ENCODE assay signal across 12 cellular contexts in genomic region chr18:48956378-48956777, GRCh38. TPM values are rescaled to one million over a fixed set of nuclear protein-coding genes. Genes with fewer than 3 reads are reported as not detected.
A peak's percentile ranks its signal among the peaks of the same experiment; 100 is the strongest.
DNase-seq lines count a peak whose midpoint lies in the region; ATAC-seq and TF ChIP-seq lines count a peak whose summit lies in the region.
"Had no signal": no experiment of that assay in that cellular context is flagged by ENCODE, and none has a peak within 500 bp of the region (broad histone marks: within the 10 kb centered on the region; RNA-seq: fewer than 3 reads in every experiment).

No MANE protein-coding gene starts in this region.

- CTCF ChIA-PET in mammary epithelial cell (lab: Charles Lee; ENCODE audit: low non-redundant PET), result no interaction called here
- CTCF ChIA-PET in activated naive CD4-positive, alpha-beta T cell treated with anti-CD3 and anti-CD28 coated beads, Interleukin-2, amount 10 ng/mL, durations not matched to agents 7 days and 5 days (lab: Charles Lee), result interaction anchor here (1.0 kb wide), 1 partner anchor 178 kb away, joined by 3 read pairs; no protein-coding TSS in a partner anchor

- H3K4me1 ChIP-seq in mammary epithelial cell (ENCODE audit: insufficient read depth, low read length) (peaks cover 46% of the 10 kb centered on the region), lung (ENCODE audit: control insufficient read depth in 2 of 2, insufficient read depth in 2 of 2, low read length in 2 of 2) (peaks cover 12 to 17% of the 10 kb centered on the region in 2 donors), suprapubic skin (peaks cover 46% of the 10 kb centered on the region)

- no peaks in the 10 kb centered on the region for H3K9me3 Mint-ChIP-seq in activated naive CD4-positive, alpha-beta T cell treated with anti-CD3 and anti-CD28 coated beads, Interleukin-2, amount 10 ng/mL, durations not matched to agents 7 days and 5 days
- H3K9me3 Mint-ChIP-seq: activated naive CD8-positive, alpha-beta T cell treated with anti-CD3 and anti-CD28 coated beads, Interleukin-2, amount 10 ng/mL, durations not matched to agents 7 days and 5 days had no signal

- H4K20me1 ChIP-seq in mammary epithelial cell (ENCODE audit: insufficient read depth, low read length), result no peaks in the 10 kb centered on the region

- H3K9me3 ChIP-seq in mammary epithelial cell (replicated peaks; ENCODE audit: insufficient read depth, low read length) (no peaks in the 10 kb centered on the region), lung (ENCODE audit: control insufficient read depth in 2 of 2, insufficient read depth in 1 of 2, low read length in 1 of 2) (no peaks in the 10 kb centered on the region), suprapubic skin (no peaks in the 10 kb centered on the region)

- H3K36me3 Mint-ChIP-seq in activated naive CD4-positive, alpha-beta T cell treated with anti-CD3 and anti-CD28 coated beads, Interleukin-2, amount 10 ng/mL, durations not matched to agents 7 days and 5 days, result no peaks in the 10 kb centered on the region
- H3K36me3 Mint-ChIP-seq: activated naive CD8-positive, alpha-beta T cell treated with anti-CD3 and anti-CD28 coated beads, Interleukin-2, amount 10 ng/mL, durations not matched to agents 7 days and 5 days had no signal

- in situ Hi-C loops in mammary epithelial cell (cut with MboI; ENCODE audit: low sequenced_read_pairs in 2 of 2), result loop anchor here in 1 of 2 donors (10.0 kb wide), 1 partner anchor 88 kb away; no protein-coding TSS in a partner anchor

- peaks cover 31% of the 10 kb centered on the region for H3K4me1 Mint-ChIP-seq in activated naive CD4-positive, alpha-beta T cell treated with anti-CD3 and anti-CD28 coated beads, Interleukin-2, amount 10 ng/mL, durations not matched to agents 7 days and 5 days

- peak; percentile 90 for DNase-seq in HCEC 1CT
- no peak for DNase-seq in mammary epithelial cell
- DNase-seq in lung (ENCODE audit: low spot score), result no peak
- no peak for DNase-seq in suprapubic skin (ENCODE audit: low spot score in 2 of 2)
- DNase-seq in HT-29 (ENCODE audit: low spot score), result no peak
- no peak for DNase-seq in activated T-cell treated with anti-CD3 and anti-CD28 coated beads, Interleukin-2, amount 50 U/mL, for 1 hour
- no peak for DNase-seq in DMS153 (lab: John Stamatoyannopoulos, UW)
- DNase-seq in activated naive CD4-positive, alpha-beta T cell treated with anti-CD3 and anti-CD28 coated beads, Interleukin-2, amount 10 ng/mL, durations not matched to agents 7 days and 5 days, result no peak
- DNase-seq: activated CD4-positive, CD25-positive, alpha-beta regulatory T cell treated with anti-CD3 and anti-CD28 coated beads, Interleukin-2, amount 50 U/mL, for 72 hours; activated naive CD8-positive, alpha-beta T cell treated with anti-CD3 and anti-CD28 coated beads, Interleukin-2, amount 10 ng/mL, durations not matched to agents 7 days and 5 days; head of caudate nucleus; PC-3 had no signal

- no peak for TF ChIP-seq EP300 in suprapubic skin (IDR thresholded peaks at IDR 0.05)

- no peak for TF ChIP-seq POLR2A in suprapubic skin (IDR thresholded peaks at IDR 0.05)

- dilution Hi-C loops in mammary epithelial cell (cut with HindIII; ENCODE audit: low sequenced_read_pairs), result no loop called here

- WGBS in mammary epithelial cell (ENCODE audit: low coverage, missing lambda C conversion rate), result 40% methylated on average over 2 of the region's 2 CpGs
- 80 to 87% methylated on average over 2 of the region's 2 CpGs for WGBS in lung, 2 donors
- WGBS in suprapubic skin, result 42% methylated on average over 2 of the region's 2 CpGs

- ATAC-seq in lung (ENCODE audit: insufficient read depth, low FRiP score), result no peak
- ATAC-seq: PC-3 had no signal

- H3K36me3 ChIP-seq in mammary epithelial cell (ENCODE audit: insufficient read depth, low read length), result no peaks in the 10 kb centered on the region
- H3K36me3 ChIP-seq in lung (ENCODE audit: control insufficient read depth in 2 of 2, insufficient read depth in 2 of 2, low read length in 2 of 2), result no peaks in the 10 kb centered on the region
- H3K36me3 ChIP-seq in suprapubic skin, result no peaks in the 10 kb centered on the region

- peaks cover 3% of the 10 kb centered on the region for H3K79me2 ChIP-seq in mammary epithelial cell (ENCODE audit: insufficient read depth, low read length)

- no peak overlapping the region for H3K4me3 Mint-ChIP-seq in activated naive CD4-positive, alpha-beta T cell treated with anti-CD3 and anti-CD28 coated beads, Interleukin-2, amount 10 ng/mL, durations not matched to agents 7 days and 5 days
- H3K4me3 Mint-ChIP-seq: activated naive CD8-positive, alpha-beta T cell treated with anti-CD3 and anti-CD28 coated beads, Interleukin-2, amount 10 ng/mL, durations not matched to agents 7 days and 5 days had no signal

- H3K27ac ChIP-seq in mammary epithelial cell (ENCODE audit: insufficient read depth, low read depth, low read length) (peak overlapping the region; percentile 93), lung (ENCODE audit: low read depth in 1 of 2, low read length in 1 of 2) (peak overlapping the region; percentile 87 to 89), suprapubic skin (peak overlapping the region; percentile 84)

- no peaks in the 10 kb centered on the region for H3K27me3 ChIP-seq in mammary epithelial cell (ENCODE audit: insufficient read depth, low read length)
- H3K27me3 ChIP-seq in lung (ENCODE audit: control insufficient read depth, insufficient read depth), result no peaks in the 10 kb centered on the region
- H3K27me3 ChIP-seq in suprapubic skin, result no peaks in the 10 kb centered on the region

- no TSS peak for BruUV-seq in mammary epithelial cell (replicated peaks; lab: Mats Ljungman, UMichigan)

- no peak overlapping the region for H3K27ac Mint-ChIP-seq in activated naive CD4-positive, alpha-beta T cell treated with anti-CD3 and anti-CD28 coated beads, Interleukin-2, amount 10 ng/mL, durations not matched to agents 7 days and 5 days
- H3K27ac Mint-ChIP-seq: activated naive CD8-positive, alpha-beta T cell treated with anti-CD3 and anti-CD28 coated beads, Interleukin-2, amount 10 ng/mL, durations not matched to agents 7 days and 5 days had no signal

- peak overlapping the region; percentile 66 for H2AFZ ChIP-seq in mammary epithelial cell (ENCODE audit: low read depth, low read length)

- peak overlapping the region; percentile 75 for H3K9ac ChIP-seq in mammary epithelial cell (ENCODE audit: insufficient read depth, low read length)

- intact Hi-C loops in mammary epithelial cell (cut with micrococcal nuclease), result no loop called here

- H3K4me2 ChIP-seq in mammary epithelial cell (ENCODE audit: insufficient read depth, low read depth, low read length), result no peak overlapping the region

- H3K4me3 ChIP-seq in mammary epithelial cell (replicated peaks in 1 of 3; ENCODE audit: insufficient read depth in 1 of 3, low read depth in 2 of 3, low read length in 3 of 3) (no peak overlapping the region), lung (no peak overlapping the region), suprapubic skin (no peak overlapping the region)

- TF ChIP-seq CTCF in mammary epithelial cell (conservative IDR thresholded peaks at IDR 0.05 in 1 of 2, IDR thresholded peaks at IDR 0.05 in 1 of 2; ENCODE audit: extremely low read depth in 1 of 2, insufficient read depth in 1 of 2, low read depth in 1 of 2, low read length in 2 of 2) (no peak), lung (IDR thresholded peaks at IDR 0.05; ENCODE audit: control extremely low read depth, extremely low read depth) (no peak), suprapubic skin (IDR thresholded peaks at IDR 0.05) (no peak)

- peaks cover 69% of the 10 kb centered on the region for H3K27me3 Mint-ChIP-seq in activated naive CD4-positive, alpha-beta T cell treated with anti-CD3 and anti-CD28 coated beads, Interleukin-2, amount 10 ng/mL, durations not matched to agents 7 days and 5 days

RNA-seq across cellular contexts. Expression of gene SMAD7, which starts 5.6 kb away (rescaled TPM):
- total RNA-seq in mammary epithelial cell (10 to 100 TPM; 15.7 to 20.0 TPM), lung (10 to 100 TPM; 39.1 to 58.8 TPM), suprapubic skin (10 to 100 TPM; 19.7 to 41.6 (median 27.8) TPM)
- polyA plus RNA-seq in mammary epithelial cell (8.2 TPM), lung (10 to 100 TPM; 11.8 to 32.5 TPM)
- 53.8 TPM for polyA minus RNA-seq in mammary epithelial cell
- 70.8 and 72.3 TPM in 2 replicates for total RNA-seq in HT-29 (2014; rRNA removed; shearing (Covaris generic))
